Comparison of ENCODE assay signal across 23 cellular contexts in the genomic region with DNA sequence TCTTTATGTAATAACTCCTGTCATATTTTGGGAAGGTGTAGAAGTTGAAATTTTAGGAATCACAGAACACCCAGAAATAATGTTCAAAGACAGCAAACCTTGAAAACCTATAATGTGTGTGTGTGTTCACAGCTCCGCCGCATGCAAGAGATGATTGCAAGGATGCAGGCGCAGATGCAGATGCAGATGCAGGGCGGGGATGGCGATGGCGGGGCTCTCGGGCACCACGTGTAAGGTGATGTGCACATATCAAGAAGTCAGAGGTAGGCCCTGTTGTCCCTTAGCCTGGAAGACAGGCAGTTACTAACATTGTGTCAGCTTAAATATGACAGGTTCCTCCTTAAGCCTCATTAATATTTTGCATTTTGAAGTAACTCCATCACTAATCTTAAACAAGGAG. TPM values are rescaled to one million over a fixed set of nuclear protein-coding genes. Genes with fewer than 3 reads are reported as not detected.
DNase-seq lines count a peak whose midpoint lies in the region; ATAC-seq, FAIRE-seq and TF ChIP-seq lines count a peak whose summit lies in the region.
"Had no signal": no experiment of that assay in that cellular context is flagged by ENCODE, and none has a peak within 500 bp of the region (broad histone marks: within the 10 kb centered on the region; RNA-seq: fewer than 3 reads in every experiment).

No MANE protein-coding gene starts in this region.

- H3K4me2 ChIP-seq in HepG2 (ENCODE audit: low read depth, low read length) = no peak overlapping the region
- H3K4me2 ChIP-seq: GM23338 had no signal

- 95% methylated on average over 8 of the region's 8 CpGs for WGBS in HepG2 (ENCODE audit: low lambda C conversion rate)
- WGBS in right lobe of liver (ENCODE audit: insufficient coverage, low coverage, low lambda C conversion rate, missing lambda C conversion rate) = 83% methylated on average over 2 of the region's 8 CpGs

- TF ChIP-seq EP300 in HepG2 (IDR thresholded peaks at IDR 0.05; ENCODE audit: low read depth in 2 of 2, low read length in 2 of 2) = no peak
- TF ChIP-seq EP300 in HepG2 (CRISPR knock-in tag; IDR thresholded peaks at IDR 0.05; ENCODE audit: borderline replicate concordance) = no peak

- peaks cover 5% of the 10 kb centered on the region for H3K79me2 ChIP-seq in HepG2 (ENCODE audit: insufficient read depth, low read length)

- no peak overlapping the region for H2AFZ ChIP-seq in HepG2 (ENCODE audit: low read length)
- H2AFZ ChIP-seq: GM23338 had no signal

- H3K9me3 ChIP-seq in HepG2 (ENCODE audit: low read length) = no peaks in the 10 kb centered on the region
- H3K9me3 ChIP-seq in right lobe of liver = no peaks in the 10 kb centered on the region
- H3K9me3 ChIP-seq in kidney (ENCODE audit: control insufficient read depth in 1 of 2, low read length in 2 of 2) = no peaks in the 10 kb centered on the region
- H3K9me3 ChIP-seq: BE2C had no signal

- peak overlapping the region; percentile 86 for H3K27ac ChIP-seq in HepG2 (ENCODE audit: extremely low read length, insufficient read depth, low read length)
- H3K27ac ChIP-seq in right lobe of liver = no peak overlapping the region
- H3K27ac ChIP-seq in kidney (ENCODE audit: low read depth in 2 of 2, low read length in 2 of 2) = no peak overlapping the region

- TF ChIP-seq RAD21 in HepG2 (CRISPR knock-in tag; IDR thresholded peaks at IDR 0.05) = no peak

- CTCF ChIA-PET in HepG2 (lab: Yijun Ruan, JAX; ENCODE audit: low intra/inter-chr PET ratio, low total read pairs) = no interaction called here

- H3K36me3 ChIP-seq in HepG2 (replicated peaks in 1 of 2; ENCODE audit: control insufficient read depth in 1 of 2, insufficient read depth in 2 of 2, low read length in 2 of 2) (peaks cover 21 to 74% of the 10 kb centered on the region in 2 experiments), right lobe of liver (peaks cover 24 to 83% (median 48%) of the 10 kb centered on the region in 4 donors), kidney (ENCODE audit: control insufficient read depth in 1 of 2, insufficient read depth in 2 of 2, low read length in 2 of 2) (peaks cover 28 to 54% of the 10 kb centered on the region in 2 donors)

- no peak for TF ChIP-seq POLR2A in HepG2 (IDR thresholded peaks at IDR 0.05; ENCODE audit: insufficient read depth in 1 of 2, low read depth in 2 of 2, low read length in 2 of 2)
- TF ChIP-seq POLR2A in right lobe of liver (IDR thresholded peaks at IDR 0.05) = no peak

- H3K27me3 Mint-ChIP-seq in chondrocyte (ENCODE audit: low read depth) = no peaks in the 10 kb centered on the region
- H3K27me3 Mint-ChIP-seq in nephron (ENCODE audit: low read depth) = no peaks in the 10 kb centered on the region
- H3K27me3 Mint-ChIP-seq: CD4-positive, CD25-positive, alpha-beta regulatory T cell; CD8-positive, alpha-beta memory T cell; IgD-negative memory B cell had no signal

- no peak overlapping the region for H3K9ac ChIP-seq in HepG2 (ENCODE audit: insufficient read depth, low read depth, low read length)
- H3K9ac ChIP-seq in kidney (ENCODE audit: low read length in 2 of 2) = no peak overlapping the region

- H3K27ac Mint-ChIP-seq in chondrocyte (ENCODE audit: unreplicated experiment) (peak overlapping the region; percentile 57), nephron (peak overlapping the region in 2 of 3 experiments; percentile 5 to 97)
- H3K27ac Mint-ChIP-seq: CD4-positive, CD25-positive, alpha-beta regulatory T cell; GM23338 had no signal

- no peaks in the 10 kb centered on the region for H3K27me3 ChIP-seq in HepG2 (ENCODE audit: control insufficient read depth in 1 of 2, insufficient read depth in 2 of 2, low read length in 2 of 2)
- no peaks in the 10 kb centered on the region for H3K27me3 ChIP-seq in right lobe of liver
- H3K27me3 ChIP-seq: BE2C had no signal

- in situ Hi-C loops in HepG2 (cut with HindIII; ENCODE audit: extremely low pct_ligation_motif_present, low pct_unique_long_range_greater_than_20kb) = loop anchor here (5.0 kb wide), 1 partner anchor 33 kb away; the partner anchor contains the start of genes HDLBP and SEPTIN2

- no peaks in the 10 kb centered on the region for H3K9me3 Mint-ChIP-seq in chondrocyte (ENCODE audit: low read depth)
- H3K9me3 Mint-ChIP-seq in nephron = no peaks in the 10 kb centered on the region
- H3K9me3 Mint-ChIP-seq: CD4-positive, CD25-positive, alpha-beta regulatory T cell; CD8-positive, alpha-beta memory T cell; GM23338; HFFc6; IgD-negative memory B cell had no signal

- POLR2A ChIA-PET in HepG2 (lab: Yijun Ruan, JAX) = interaction anchor here (0.5 to 4.0 kb wide), 4 partner anchors 9 to 48 kb away, joined by 3 to 55 read pairs (median 4); partner anchors contain the start of genes HDLBP and SEPTIN2

- no TSS peak for BruUV-seq in HepG2 (replicated peaks; lab: Mats Ljungman, UMichigan)

- peaks cover 61% of the 10 kb centered on the region for H3K4me1 ChIP-seq in HepG2 (ENCODE audit: insufficient read depth, low read length)
- peaks cover 0 to 36% (median 20%) of the 10 kb centered on the region in 4 donors for H3K4me1 ChIP-seq in right lobe of liver
- H3K4me1 ChIP-seq in kidney (ENCODE audit: control insufficient read depth in 1 of 2, insufficient read depth in 1 of 2, low read depth in 1 of 2, low read length in 2 of 2) = peaks cover 17 to 31% of the 10 kb centered on the region in 2 donors

- no peak for ATAC-seq in HepG2
- ATAC-seq in right lobe of liver = no peak
- ATAC-seq: GM23338 had no signal

- peaks cover 29% of the 10 kb centered on the region for H4K20me1 ChIP-seq in HepG2 (ENCODE audit: insufficient read depth, low read length)

- DNase-seq in HepG2 (ENCODE audit: low spot score) (no peak), right lobe of liver (no peak), chondrocyte (ENCODE audit: low spot score) (no peak), amygdala (lab: John Stamatoyannopoulos, UW) (no peak), SKM-1 treated with dmso at 0.1 percent for 144 hours (lab: John Stamatoyannopoulos, UW; ENCODE audit: unreplicated experiment) (no peak), kidney (no peak)
- DNase-seq: ACHN; BE2C; C1 segment of cervical spinal cord; CD4-positive, CD25-positive, alpha-beta regulatory T cell; CD8-positive, alpha-beta memory T cell; COR-L47; HCEC 1CT; HFFc6 had no signal

- H3K4me1 Mint-ChIP-seq in chondrocyte (ENCODE audit: low read depth) (peaks cover 38% of the 10 kb centered on the region), nephron (peaks cover 17% of the 10 kb centered on the region)
- H3K4me1 Mint-ChIP-seq: CD8-positive, alpha-beta memory T cell had no signal

- intact Hi-C loops in HepG2 (cut with micrococcal nuclease; ENCODE audit: unreplicated experiment) (loop anchor here (2.0 to 10.0 kb wide), 3 partner anchors 33 to 155 kb away; partner anchors contain the start of gene STK25), right lobe of liver (cut with DNase I) (loop anchor here in 1 of 2 donors (5.0 kb wide), 1 partner anchor 93 kb away; no protein-coding TSS in a partner anchor), kidney (cut with DNase I) (no loop called here)

- TF ChIP-seq CTCF in HepG2 (CRISPR knock-in tag; IDR thresholded peaks at IDR 0.05) (no peak), right lobe of liver (IDR thresholded peaks at IDR 0.05) (no peak), chondrocyte (IDR thresholded peaks at IDR 0.05) (no peak), nephron (IDR thresholded peaks at IDR 0.05; ENCODE audit: unreplicated experiment in 3 of 3) (no peak), kidney (IDR thresholded peaks at IDR 0.05; ENCODE audit: borderline replicate concordance, extremely low read depth, insufficient read depth) (no peak)

- H3K36me3 Mint-ChIP-seq in chondrocyte (ENCODE audit: low read depth) = peaks cover 38% of the 10 kb centered on the region
- H3K36me3 Mint-ChIP-seq in nephron (ENCODE audit: low read depth) = peaks cover 87% of the 10 kb centered on the region

- FAIRE-seq in HepG2 (lab: Jason Lieb, UNC) (no peak), kidney (lab: Jason Lieb, UNC) (no peak)
- FAIRE-seq: D721Med, G401.6, GM12891, GM19239, H54, HTR-8/SVneo had no signal

- no peak overlapping the region for H3K4me3 Mint-ChIP-seq in chondrocyte (ENCODE audit: unreplicated experiment)
- no peak overlapping the region for H3K4me3 Mint-ChIP-seq in nephron
- H3K4me3 Mint-ChIP-seq: CD4-positive, CD25-positive, alpha-beta regulatory T cell; CD8-positive, alpha-beta memory T cell; GM23338; HFFc6; IgD-negative memory B cell had no signal

- H3K4me3 ChIP-seq in HepG2 (replicated peaks in 1 of 3; ENCODE audit: insufficient read depth in 1 of 3, low read depth in 2 of 3, low read length in 3 of 3) (no peak overlapping the region), right lobe of liver (no peak overlapping the region), kidney (ENCODE audit: low read length in 2 of 2) (no peak overlapping the region)
- H3K4me3 ChIP-seq: GM23338 had no signal

RNA-seq across cellular contexts. Expression of gene FARP2, which starts 6.1 kb away (rescaled TPM):
- 43.3 and 45.4 TPM in 2 replicates for total RNA-seq in HepG2 (2016; rRNA removed; fragmentation: Illumina TruSeq; extraction: Trizol)
- total RNA-seq in HepG2 (2016; cell fraction: cytosol; rRNA removed; fragmentation: Illumina TruSeq; extraction: Trizol; ENCODE audit: low read depth) = 60.7 and 66.0 TPM in 2 replicates
- total RNA-seq in HepG2 (2016; cell fraction: insoluble cytoplasmic fraction; rRNA removed; fragmentation: Illumina TruSeq; extraction: Trizol) = 39.9 and 41.1 TPM in 2 replicates
- total RNA-seq in HepG2 (2016; cell fraction: membrane; rRNA removed; fragmentation: Illumina TruSeq; extraction: Trizol) = 26.8 and 27.2 TPM in 2 replicates
- total RNA-seq in HepG2 (2016; cell fraction: nucleus; rRNA removed; fragmentation: Illumina TruSeq; extraction: Trizol) = 40.7 and 47.5 TPM in 2 replicates
- polyA plus RNA-seq in HepG2 (2011; rRNA removed) = 28.0 and 29.5 TPM in 2 replicates
- 14.2 and 16.0 TPM in 2 replicates for polyA plus RNA-seq in HepG2 (2011; cell fraction: cytosol; rRNA removed)
- polyA plus RNA-seq in HepG2 (2011; cell fraction: nucleus; rRNA removed) = 67.3 and 75.5 TPM in 2 replicates
- 28.7 and 33.3 TPM in 2 replicates for polyA plus RNA-seq in HepG2 (2012)
- polyA plus RNA-seq in HepG2 (2016; cell fraction: cytosol; fragmentation: Illumina TruSeq; extraction: Trizol; ENCODE audit: low read depth) = 3.3 and 4.4 TPM in 2 replicates
- polyA plus RNA-seq in HepG2 (2016; cell fraction: insoluble cytoplasmic fraction; fragmentation: Illumina TruSeq; extraction: Trizol; ENCODE audit: low read depth) = 24.1 and 27.0 TPM in 2 replicates
- 6.7 and 9.3 TPM in 2 replicates for polyA plus RNA-seq in HepG2 (2016; cell fraction: membrane; fragmentation: Illumina TruSeq; extraction: Trizol; ENCODE audit: low read depth)
- polyA plus RNA-seq in HepG2 (2016; cell fraction: nucleus; fragmentation: Illumina TruSeq; extraction: Trizol; ENCODE audit: insufficient read depth, low read depth) = 43.0 and 49.1 TPM in 2 replicates
- polyA minus RNA-seq in HepG2 (2011; rRNA and poly(A)+ RNA removed; ENCODE audit: low replicate concordance) = 62.3 and 67.5 TPM in 2 replicates
- 23.7 and 25.8 TPM in 2 replicates for polyA minus RNA-seq in HepG2 (2011; cell fraction: cytosol; rRNA and poly(A)+ RNA removed)
- polyA minus RNA-seq in HepG2 (2011; cell fraction: nucleus; rRNA and poly(A)+ RNA removed) = 56.9 and 62.9 TPM in 2 replicates
- 10 to 100 TPM; 13.3 to 41.3 (median 28.7) TPM for total RNA-seq in right lobe of liver
- 54.0 to 57.1 TPM (median 56.0 TPM) in 3 replicates for total RNA-seq in chondrocyte
- total RNA-seq in kidney = 50.5 TPM
- polyA plus RNA-seq in kidney (ENCODE audit: insufficient read depth, low read depth, low replicate concordance) = 20.3 TPM

RNA-seq across cellular contexts. Expression of gene SEPTIN2, which starts 34.2 kb away (rescaled TPM):
- total RNA-seq in HepG2 (2016; rRNA removed; fragmentation: Illumina TruSeq; extraction: Trizol) (493 and 750 TPM in 2 replicates), right lobe of liver (10 to 100 TPM; 66.6 to 97.9 (median 86.2) TPM), chondrocyte (447 to 542 TPM (median 465 TPM) in 3 replicates), kidney (435 TPM)
- 68.0 and 78.0 TPM in 2 replicates for total RNA-seq in HepG2 (2016; cell fraction: cytosol; rRNA removed; fragmentation: Illumina TruSeq; extraction: Trizol; ENCODE audit: low read depth)
- 485 and 732 TPM in 2 replicates for total RNA-seq in HepG2 (2016; cell fraction: insoluble cytoplasmic fraction; rRNA removed; fragmentation: Illumina TruSeq; extraction: Trizol)
- 155 and 168 TPM in 2 replicates for total RNA-seq in HepG2 (2016; cell fraction: membrane; rRNA removed; fragmentation: Illumina TruSeq; extraction: Trizol)
- total RNA-seq in HepG2 (2016; cell fraction: nucleus; rRNA removed; fragmentation: Illumina TruSeq; extraction: Trizol) = 303 and 351 TPM in 2 replicates
- polyA plus RNA-seq in HepG2 (2011; rRNA removed) (579 and 733 TPM in 2 replicates), kidney (ENCODE audit: insufficient read depth, low read depth, low replicate concordance) (187 TPM)
- polyA plus RNA-seq in HepG2 (2011; cell fraction: cytosol; rRNA removed) = 208 and 366 TPM in 2 replicates
- 383 and 475 TPM in 2 replicates for polyA plus RNA-seq in HepG2 (2011; cell fraction: nucleus; rRNA removed)
- 320 and 513 TPM in 2 replicates for polyA plus RNA-seq in HepG2 (2012)
- polyA plus RNA-seq in HepG2 (2016; cell fraction: cytosol; fragmentation: Illumina TruSeq; extraction: Trizol; ENCODE audit: low read depth) = 35.1 and 36.8 TPM in 2 replicates
- polyA plus RNA-seq in HepG2 (2016; cell fraction: insoluble cytoplasmic fraction; fragmentation: Illumina TruSeq; extraction: Trizol; ENCODE audit: low read depth) = 746 and 761 TPM in 2 replicates
- 102 and 104 TPM in 2 replicates for polyA plus RNA-seq in HepG2 (2016; cell fraction: membrane; fragmentation: Illumina TruSeq; extraction: Trizol; ENCODE audit: low read depth)
- 515 and 562 TPM in 2 replicates for polyA plus RNA-seq in HepG2 (2016; cell fraction: nucleus; fragmentation: Illumina TruSeq; extraction: Trizol; ENCODE audit: insufficient read depth, low read depth)
- 234 and 609 TPM in 2 replicates for polyA minus RNA-seq in HepG2 (2011; rRNA and poly(A)+ RNA removed; ENCODE audit: low replicate concordance)
- polyA minus RNA-seq in HepG2 (2011; cell fraction: cytosol; rRNA and poly(A)+ RNA removed) = 218 and 237 TPM in 2 replicates
- polyA minus RNA-seq in HepG2 (2011; cell fraction: nucleus; rRNA and poly(A)+ RNA removed) = 446 and 458 TPM in 2 replicates

RNA-seq across cellular contexts. Expression of gene HDLBP, which starts 34.5 kb away (rescaled TPM):
- total RNA-seq in HepG2 (2016; rRNA removed; fragmentation: Illumina TruSeq; extraction: Trizol) (707 and 912 TPM in 2 replicates), right lobe of liver (100 to 1,000 TPM; 341 to 557 (median 479) TPM), chondrocyte (979 to 1,131 TPM (median 989 TPM) in 3 replicates), kidney (356 TPM)
- 195 and 216 TPM in 2 replicates for total RNA-seq in HepG2 (2016; cell fraction: cytosol; rRNA removed; fragmentation: Illumina TruSeq; extraction: Trizol; ENCODE audit: low read depth)
- 687 and 831 TPM in 2 replicates for total RNA-seq in HepG2 (2016; cell fraction: insoluble cytoplasmic fraction; rRNA removed; fragmentation: Illumina TruSeq; extraction: Trizol)
- total RNA-seq in HepG2 (2016; cell fraction: membrane; rRNA removed; fragmentation: Illumina TruSeq; extraction: Trizol) = 620 and 676 TPM in 2 replicates
- 437 and 494 TPM in 2 replicates for total RNA-seq in HepG2 (2016; cell fraction: nucleus; rRNA removed; fragmentation: Illumina TruSeq; extraction: Trizol)
- polyA plus RNA-seq in HepG2 (2011; rRNA removed) (434 and 464 TPM in 2 replicates), kidney (ENCODE audit: insufficient read depth, low read depth, low replicate concordance) (256 TPM)
- 419 and 448 TPM in 2 replicates for polyA plus RNA-seq in HepG2 (2011; cell fraction: cytosol; rRNA removed)
- polyA plus RNA-seq in HepG2 (2011; cell fraction: nucleus; rRNA removed) = 618 and 764 TPM in 2 replicates
- polyA plus RNA-seq in HepG2 (2012) = 461 and 517 TPM in 2 replicates
- 179 and 188 TPM in 2 replicates for polyA plus RNA-seq in HepG2 (2016; cell fraction: cytosol; fragmentation: Illumina TruSeq; extraction: Trizol; ENCODE audit: low read depth)
- polyA plus RNA-seq in HepG2 (2016; cell fraction: insoluble cytoplasmic fraction; fragmentation: Illumina TruSeq; extraction: Trizol; ENCODE audit: low read depth) = 695 and 895 TPM in 2 replicates
- polyA plus RNA-seq in HepG2 (2016; cell fraction: membrane; fragmentation: Illumina TruSeq; extraction: Trizol; ENCODE audit: low read depth) = 483 and 563 TPM in 2 replicates
- polyA plus RNA-seq in HepG2 (2016; cell fraction: nucleus; fragmentation: Illumina TruSeq; extraction: Trizol; ENCODE audit: insufficient read depth, low read depth) = 674 and 742 TPM in 2 replicates
- polyA minus RNA-seq in HepG2 (2011; rRNA and poly(A)+ RNA removed; ENCODE audit: low replicate concordance) = 303 and 643 TPM in 2 replicates
- 590 and 596 TPM in 2 replicates for polyA minus RNA-seq in HepG2 (2011; cell fraction: cytosol; rRNA and poly(A)+ RNA removed)
- polyA minus RNA-seq in HepG2 (2011; cell fraction: nucleus; rRNA and poly(A)+ RNA removed) = 603 and 678 TPM in 2 replicates
